In genomic region chr2:35997488-35997887, GRCh38 we compare ENCODE assay signal across 20 cellular contexts.
DNase-seq lines count a peak whose midpoint lies in the region; ATAC-seq and TF ChIP-seq lines count a peak whose summit lies in the region.
"Had no signal": no experiment of that assay in that cellular context is flagged by ENCODE, and none has a peak within 500 bp of the region (broad histone marks: within the 10 kb centered on the region; RNA-seq: fewer than 3 reads in every experiment).

No MANE protein-coding gene starts in this region.

- no peaks in the 10 kb centered on the region for H4K20me1 ChIP-seq in neural progenitor cell (ENCODE audit: low read depth)

- no peak overlapping the region for H3K27ac Mint-ChIP-seq in activated naive CD8-positive, alpha-beta T cell treated with anti-CD3 and anti-CD28 coated beads, Interleukin-2, amount 50 U/mL, for 24 hours
- no peak overlapping the region for H3K27ac Mint-ChIP-seq in activated naive CD8-positive, alpha-beta T cell treated with anti-CD3 and anti-CD28 coated beads for 36 hours
- H3K27ac Mint-ChIP-seq in neural progenitor cell, result peak overlapping the region; percentile 60
- H3K27ac Mint-ChIP-seq: CD8-positive, alpha-beta T cell had no signal

- H3K9me3 ChIP-seq in neural progenitor cell (ENCODE audit: low read depth), result no peaks in the 10 kb centered on the region
- H3K9me3 ChIP-seq: MG63, Peyer's patch, SJCRH30 had no signal

- H3K4me3 ChIP-seq in neural progenitor cell, result no peak overlapping the region
- H3K4me3 ChIP-seq: MG63, Peyer's patch, SJCRH30 had no signal

- DNase-seq in activated CD4-positive, CD25-positive, alpha-beta regulatory T cell (lab: John Stamatoyannopoulos, UW), result no peak
- DNase-seq in activated naive CD8-positive, alpha-beta T cell treated with anti-CD3 and anti-CD28 coated beads, Interleukin-2, amount 50 U/mL, for 24 hours, result no peak
- DNase-seq in activated naive CD8-positive, alpha-beta T cell treated with anti-CD3 and anti-CD28 coated beads for 36 hours, result no peak
- peak; percentile 21 for DNase-seq in RKO (ENCODE audit: low spot score)
- no peak for DNase-seq in neural progenitor cell (ENCODE audit: low spot score)
- DNase-seq in NOMO-1 treated with dmso at 0.1 percent for 144 hours (lab: John Stamatoyannopoulos, UW; ENCODE audit: unreplicated experiment), result no peak
- DNase-seq: C1 segment of cervical spinal cord; CD8-positive, alpha-beta T cell; DMS153; Karpas-422; MG63; NCI-H1417; NCI-H1694 treated with DMSO at 0.1 percent for 48 hours; NCI-H2081 treated with DMSO at 0.1 percent for 48 hours; NCI-H2171 treated with DMSO at 0.1 percent for 48 hours; Peyer's patch; SJCRH30 had no signal

- H3F3A ChIP-seq in neural progenitor cell (ENCODE audit: low read depth), result no peaks in the 10 kb centered on the region

- no peak overlapping the region for H3K27ac ChIP-seq in neural progenitor cell
- H3K27ac ChIP-seq: 22Rv1, Peyer's patch, SJCRH30 had no signal

- no peaks in the 10 kb centered on the region for H3K4me1 Mint-ChIP-seq in activated naive CD8-positive, alpha-beta T cell treated with anti-CD3 and anti-CD28 coated beads, Interleukin-2, amount 50 U/mL, for 24 hours
- H3K4me1 Mint-ChIP-seq in activated naive CD8-positive, alpha-beta T cell treated with anti-CD3 and anti-CD28 coated beads for 36 hours, result peaks cover 2% of the 10 kb centered on the region
- H3K4me1 Mint-ChIP-seq in neural progenitor cell, result peaks cover 8% of the 10 kb centered on the region

- H3K4me3 Mint-ChIP-seq in activated naive CD8-positive, alpha-beta T cell treated with anti-CD3 and anti-CD28 coated beads, Interleukin-2, amount 50 U/mL, for 24 hours, result no peak overlapping the region
- no peak overlapping the region for H3K4me3 Mint-ChIP-seq in activated naive CD8-positive, alpha-beta T cell treated with anti-CD3 and anti-CD28 coated beads for 36 hours
- H3K4me3 Mint-ChIP-seq in neural progenitor cell, result no peak overlapping the region
- H3K4me3 Mint-ChIP-seq: CD8-positive, alpha-beta T cell had no signal

- peaks cover 8% of the 10 kb centered on the region for H3K9me3 Mint-ChIP-seq in activated naive CD8-positive, alpha-beta T cell treated with anti-CD3 and anti-CD28 coated beads, Interleukin-2, amount 50 U/mL, for 24 hours
- H3K9me3 Mint-ChIP-seq in activated naive CD8-positive, alpha-beta T cell treated with anti-CD3 and anti-CD28 coated beads for 36 hours, result peaks cover 1% of the 10 kb centered on the region
- H3K9me3 Mint-ChIP-seq in neural progenitor cell, result peaks cover 10% of the 10 kb centered on the region

- no peaks in the 10 kb centered on the region for H3K4me1 ChIP-seq in neural progenitor cell
- H3K4me1 ChIP-seq: Peyer's patch, SJCRH30 had no signal

- H3K36me3 ChIP-seq in neural progenitor cell, result no peaks in the 10 kb centered on the region
- H3K36me3 ChIP-seq: MG63, Peyer's patch, SJCRH30 had no signal

- H3K4me2 ChIP-seq in neural progenitor cell, result no peak overlapping the region

- no peaks in the 10 kb centered on the region for H3K36me3 Mint-ChIP-seq in activated naive CD8-positive, alpha-beta T cell treated with anti-CD3 and anti-CD28 coated beads, Interleukin-2, amount 50 U/mL, for 24 hours (ENCODE audit: low read depth)
- H3K36me3 Mint-ChIP-seq in activated naive CD8-positive, alpha-beta T cell treated with anti-CD3 and anti-CD28 coated beads for 36 hours, result peaks cover 3% of the 10 kb centered on the region
- H3K36me3 Mint-ChIP-seq in neural progenitor cell, result no peaks in the 10 kb centered on the region
- H3K36me3 Mint-ChIP-seq: CD8-positive, alpha-beta T cell had no signal

- no peak overlapping the region for H2AFZ ChIP-seq in neural progenitor cell (replicated peaks)

- peak; percentile 88 to 94 for ATAC-seq in activated CD4-positive, CD25-positive, alpha-beta regulatory T cell treated with anti-CD3 and anti-CD28 coated beads, Interleukin-2, amount 50 U/mL, for 24 hours
- ATAC-seq in activated naive CD8-positive, alpha-beta T cell treated with anti-CD3 and anti-CD28 coated beads, Interleukin-2, amount 50 U/mL, for 24 hours, result peak; percentile 82
- no peak for ATAC-seq in HG02678 (IDR thresholded peaks at IDR 0.05; ENCODE audit: unreplicated experiment)
- ATAC-seq: CD8-positive, alpha-beta T cell had no signal

- H3K27me3 Mint-ChIP-seq in activated naive CD8-positive, alpha-beta T cell treated with anti-CD3 and anti-CD28 coated beads, Interleukin-2, amount 50 U/mL, for 24 hours, result no peaks in the 10 kb centered on the region
- no peaks in the 10 kb centered on the region for H3K27me3 Mint-ChIP-seq in activated naive CD8-positive, alpha-beta T cell treated with anti-CD3 and anti-CD28 coated beads for 36 hours
- no peaks in the 10 kb centered on the region for H3K27me3 Mint-ChIP-seq in neural progenitor cell (ENCODE audit: insufficient read depth, low read depth)

- no peak for TF ChIP-seq CTCF in neural progenitor cell (IDR thresholded peaks at IDR 0.05)

- H3K27me3 ChIP-seq in neural progenitor cell, result no peaks in the 10 kb centered on the region
- H3K27me3 ChIP-seq: Peyer's patch, SJCRH30 had no signal

- no peaks in the 10 kb centered on the region for H3K79me2 ChIP-seq in neural progenitor cell (ENCODE audit: low read depth)

- H3K9ac ChIP-seq in neural progenitor cell, result no peak overlapping the region
